8 cellular contexts compared by ENCODE assay signal in genomic region chr3:901953-902778, GRCh38.
DNase-seq lines count a peak whose midpoint lies in the region; ATAC-seq and TF ChIP-seq lines count a peak whose summit lies in the region.

No MANE protein-coding gene starts in this region.

- H3K4me3 ChIP-seq in BE2C (ENCODE audit: low read depth, low read length) (no peak overlapping the region), cardiac fibroblast (replicated peaks in 1 of 2; ENCODE audit: low read depth in 2 of 2, low read length in 2 of 2) (no peak overlapping the region), ascending aorta (no peak overlapping the region)

- H3K27ac ChIP-seq in ascending aorta: no peak overlapping the region

- no peaks in the 10 kb centered on the region for H3K36me3 ChIP-seq in BE2C
- H3K36me3 ChIP-seq in ascending aorta: no peaks in the 10 kb centered on the region

- H3K4me1 ChIP-seq in BE2C (no peaks in the 10 kb centered on the region), ascending aorta (no peaks in the 10 kb centered on the region)

- ATAC-seq in GM19455 (IDR thresholded peaks at IDR 0.05; ENCODE audit: unreplicated experiment) (peak; percentile 89), HG03575 (IDR thresholded peaks at IDR 0.05; ENCODE audit: extremely low read depth, insufficient number of reproducible peaks, low FRiP score, unreplicated experiment) (peak; percentile 75)

- DNase-seq in BE2C: no peak
- DNase-seq in cardiac fibroblast (ENCODE audit: low read depth in 2 of 2): peak; percentile 6 to 37
- DNase-seq in ascending aorta (ENCODE audit: low spot score in 2 of 2): no peak
- no peak for DNase-seq in ecto neural progenitor cell (ENCODE audit: low spot score)
- no peak for DNase-seq in NCI-H1694 treated with DMSO at 0.1 percent for 48 hours (lab: John Stamatoyannopoulos, UW)
- no peak for DNase-seq in activated gamma-delta T cell treated with Interleukin-2 at 50 U/mL for 16 hours

- intact Hi-C loops in ascending aorta (cut with DNase I): no loop called here

- TF ChIP-seq CTCF in BE2C (IDR thresholded peaks at IDR 0.05; ENCODE audit: low read depth, low read length) (0 out of 2 replicates have a peak, but pooled peaks have one; percentile 28), cardiac fibroblast (IDR thresholded peaks at IDR 0.05; ENCODE audit: low read depth, low read length) (peak; percentile 19), ascending aorta (IDR thresholded peaks at IDR 0.05) (no peak)

- H3K27me3 ChIP-seq in BE2C: no peaks in the 10 kb centered on the region
- H3K27me3 ChIP-seq in ascending aorta: no peaks in the 10 kb centered on the region

- H3K9me3 ChIP-seq in BE2C: no peaks in the 10 kb centered on the region
- peaks cover 6 to 14% of the 10 kb centered on the region in 2 donors for H3K9me3 ChIP-seq in ascending aorta

Comparison
In these comparisons a context has a peak if more than half of its experiments do, and no peak if none do; other contexts are left out.
1. DNase-seq: peak in cardiac fibroblast (2 of 2); none in BE2C (single experiment), ascending aorta (0 of 2), ecto neural progenitor cell (single experiment), NCI-H1694 treated with DMSO at 0.1 percent for 48 hours (single experiment) and activated gamma-delta T cell treated with Interleukin-2 at 50 U/mL for 16 hours (single experiment).
2. CTCF ChIP-seq: peak in BE2C (single experiment) and cardiac fibroblast (single experiment); none in ascending aorta (0 of 3).